10 cellular contexts compared by ENCODE assay signal in the genomic region with DNA sequence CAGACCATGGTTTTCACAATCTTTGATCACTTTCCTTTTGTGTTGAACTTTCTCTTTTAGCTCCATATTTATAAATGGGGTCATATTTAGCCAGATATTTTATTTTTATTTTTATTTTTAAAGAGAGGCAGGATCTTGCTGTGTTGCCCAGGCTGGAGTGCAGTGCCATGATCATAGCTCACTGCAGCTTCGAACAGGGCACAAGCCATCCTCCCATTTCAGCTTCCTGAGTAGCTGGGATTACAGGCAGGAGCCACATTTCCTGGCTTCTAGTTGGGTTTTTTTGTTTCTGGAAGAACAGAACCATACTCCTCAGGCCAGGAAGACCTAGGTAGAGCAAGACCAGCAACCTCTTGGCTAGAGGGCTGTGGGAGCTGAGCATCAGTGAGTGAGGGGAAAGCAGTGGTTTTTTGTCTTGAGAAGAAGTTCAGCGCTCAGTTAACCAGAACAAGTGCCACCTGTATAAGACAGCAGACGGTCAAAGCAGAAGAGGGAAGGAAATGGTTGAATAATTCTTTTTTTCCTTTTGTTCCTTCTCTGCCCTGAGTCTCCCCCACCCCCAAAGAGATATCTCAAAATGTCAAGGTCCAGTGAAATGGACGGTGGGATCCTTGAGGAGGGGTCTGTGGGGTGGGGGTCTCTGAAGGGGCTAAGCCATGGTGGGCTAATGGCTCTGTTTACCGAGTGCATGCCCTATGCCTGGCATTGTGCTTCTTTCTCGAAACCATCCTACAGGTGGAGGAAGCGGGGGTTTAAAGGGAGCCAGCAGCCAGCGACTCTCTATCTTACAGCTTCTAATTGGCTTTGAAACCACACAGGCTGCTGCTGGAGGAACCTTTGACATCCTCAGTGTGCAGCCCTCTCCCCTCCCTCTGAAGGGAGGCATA.
DNase-seq lines count a peak whose midpoint lies in the region; ATAC-seq and TF ChIP-seq lines count a peak whose summit lies in the region.
"Had no signal": no experiment of that assay in that cellular context is flagged by ENCODE, and none has a peak within 500 bp of the region (broad histone marks: within the 10 kb centered on the region; RNA-seq: fewer than 3 reads in every experiment).

No MANE protein-coding gene starts in this region.

- no peak overlapping the region for H2BK5ac ChIP-seq in trophoblast cell (ENCODE audit: low read depth, low read length, poor library complexity)

- no peak overlapping the region for H4K91ac ChIP-seq in trophoblast cell (ENCODE audit: low read depth, low read length)

- no peak overlapping the region for H4K12ac ChIP-seq in trophoblast cell (ENCODE audit: low read depth, low read length)

- no peak overlapping the region for H2BK12ac ChIP-seq in trophoblast cell (ENCODE audit: low read length)

- H2AFZ ChIP-seq in trophoblast cell (ENCODE audit: insufficient read depth, low read length, poor library complexity): no peak overlapping the region

- no peak overlapping the region for H2BK120ac ChIP-seq in trophoblast cell (ENCODE audit: insufficient read depth, low read length, poor library complexity)

- no peak overlapping the region for H3K23ac ChIP-seq in trophoblast cell (ENCODE audit: low read length)

- intact Hi-C loops in lower lobe of right lung (cut with DNase I): no loop called here

- no peak overlapping the region for H3K18ac ChIP-seq in trophoblast cell (ENCODE audit: low read length)

- no peak for TF ChIP-seq POLR2A in Peyer's patch (IDR thresholded peaks at IDR 0.05)

- DNase-seq in Peyer's patch (peak in 2 of 3 donors; percentile 60 to 61), lower lobe of right lung (no peak), NCI-H1092 (lab: John Stamatoyannopoulos, UW) (no peak), trophoblast cell (no peak)
- no peak for DNase-seq in stimulated activated CD4-positive, alpha-beta T cell treated with anti-CD3 and anti-CD28 coated beads, Interleukin-2, amount 100 ng/mL, for 48 hours
- DNase-seq: heart right ventricle, RPMI8226 had no signal

- no peak overlapping the region for H3K9ac ChIP-seq in BLaER1
- no peak overlapping the region for H3K9ac ChIP-seq in trophoblast cell (ENCODE audit: low read length)

- peaks cover 21% of the 10 kb centered on the region for H3K4me1 ChIP-seq in BLaER1
- peaks cover 0 to 8% (median 2%) of the 10 kb centered on the region in 4 donors for H3K4me1 ChIP-seq in Peyer's patch
- peaks cover 16% of the 10 kb centered on the region for H3K4me1 ChIP-seq in lower lobe of right lung
- peaks cover 8 to 9% of the 10 kb centered on the region in 2 experiments for H3K4me1 ChIP-seq in trophoblast cell (ENCODE audit: control insufficient read depth in 1 of 2, insufficient read depth in 2 of 2, low read length in 2 of 2)

- H3K27me3 ChIP-seq in BLaER1: no peaks in the 10 kb centered on the region
- H3K27me3 ChIP-seq in Peyer's patch: no peaks in the 10 kb centered on the region
- H3K27me3 ChIP-seq in lower lobe of right lung (ENCODE audit: low read depth): no peaks in the 10 kb centered on the region
- H3K27me3 ChIP-seq in trophoblast cell (ENCODE audit: insufficient read depth, low read length): no peaks in the 10 kb centered on the region
- H3K27me3 ChIP-seq: heart right ventricle had no signal

- H3K79me2 ChIP-seq in trophoblast cell (ENCODE audit: control insufficient read depth, insufficient read depth, low read length, poor library complexity): no peaks in the 10 kb centered on the region

- WGBS in trophoblast cell (ENCODE audit: extremely low coverage, insufficient coverage, insufficient read length): no CpG with 5 or more reads among the region's 8 CpGs

- peaks cover 2% of the 10 kb centered on the region for H3K79me1 ChIP-seq in trophoblast cell (ENCODE audit: low read length)

- H2AK5ac ChIP-seq in trophoblast cell (ENCODE audit: low read length): no peak overlapping the region

- H3K9me3 ChIP-seq in BLaER1 (no peaks in the 10 kb centered on the region), Peyer's patch (no peaks in the 10 kb centered on the region), lower lobe of right lung (no peaks in the 10 kb centered on the region), trophoblast cell (ENCODE audit: insufficient read depth, low read depth, low read length) (no peaks in the 10 kb centered on the region)
- H3K9me3 ChIP-seq: heart right ventricle had no signal

- H3K14ac ChIP-seq in trophoblast cell (ENCODE audit: low read length): no peak overlapping the region

- no peak overlapping the region for H3K4me3 ChIP-seq in BLaER1
- no peak overlapping the region for H3K4me3 ChIP-seq in Peyer's patch
- H3K4me3 ChIP-seq in lower lobe of right lung: no peak overlapping the region
- no peak overlapping the region for H3K4me3 ChIP-seq in trophoblast cell (ENCODE audit: low read depth, low read length)
- H3K4me3 ChIP-seq: heart right ventricle had no signal

- H3K27ac ChIP-seq in BLaER1 (0 out of 2 replicates have a peak overlapping the region, but pooled peaks have one; percentile 27), Peyer's patch (peak overlapping the region in 2 of 4 donors; percentile 30 to 70), lower lobe of right lung (peak overlapping the region; percentile 26), trophoblast cell (ENCODE audit: low read depth, low read length) (no peak overlapping the region)

- no peaks in the 10 kb centered on the region for H3K36me3 ChIP-seq in BLaER1
- no peaks in the 10 kb centered on the region for H3K36me3 ChIP-seq in Peyer's patch
- H3K36me3 ChIP-seq in lower lobe of right lung: no peaks in the 10 kb centered on the region
- H3K36me3 ChIP-seq in trophoblast cell (ENCODE audit: control insufficient read depth in 1 of 2, insufficient read depth in 2 of 2, low read length in 2 of 2): no peaks in the 10 kb centered on the region
- H3K36me3 ChIP-seq: heart right ventricle had no signal

- ATAC-seq in GM18511 (IDR thresholded peaks at IDR 0.05; ENCODE audit: unreplicated experiment) (peak; percentile 80), lower lobe of right lung (no peak), HG03159 (IDR thresholded peaks at IDR 0.05; ENCODE audit: unreplicated experiment) (no peak)

- no peak overlapping the region for H3K4ac ChIP-seq in trophoblast cell (ENCODE audit: low read depth, low read length)

- H3K4me2 ChIP-seq in BLaER1 (peak overlapping the region; percentile 52), trophoblast cell (ENCODE audit: low read length) (no peak overlapping the region)

- H4K8ac ChIP-seq in trophoblast cell (ENCODE audit: low read depth, low read length): no peak overlapping the region

- H4K20me1 ChIP-seq in BLaER1: no peaks in the 10 kb centered on the region; the same call in 1 of the 2 replicates

- no peak for TF ChIP-seq CTCF in Peyer's patch (IDR thresholded peaks at IDR 0.05)
- TF ChIP-seq CTCF in lower lobe of right lung (IDR thresholded peaks at IDR 0.05): no peak

Comparison
In these comparisons a context has a peak if more than half of its experiments do, and no peak if none do; other contexts are left out.
1. DNase-seq: peak in Peyer's patch (2 of 3); none in lower lobe of right lung (single experiment), NCI-H1092 (single experiment), stimulated activated CD4-positive, alpha-beta T cell treated with anti-CD3 and anti-CD28 coated beads, Interleukin-2, amount 100 ng/mL, for 48 hours (0 of 2) and trophoblast cell (0 of 2).